Comparison of ENCODE assay signal across 8 cellular contexts in genomic region chr17:2023692-2024571, GRCh38. TPM values are rescaled to one million over a fixed set of nuclear protein-coding genes. Genes with fewer than 3 reads are reported as not detected.
A peak's percentile ranks its signal among the peaks of the same experiment; 100 is the strongest.
DNase-seq lines count a peak whose midpoint lies in the region; ATAC-seq, FAIRE-seq and TF ChIP-seq lines count a peak whose summit lies in the region.

No MANE protein-coding gene starts in this region.

- H2AFZ ChIP-seq in parathyroid adenoma: peak overlapping the region; percentile 84

- no peaks in the 10 kb centered on the region for H3K36me3 ChIP-seq in parathyroid adenoma (ENCODE audit: control insufficient read depth, insufficient read depth, low read length)

- ATAC-seq in activated T-cell treated with anti-CD3 and anti-CD28 coated beads, Interleukin-2, amount 50 U/mL, for 72 hours (replicated peaks in 1 of 2): peak; percentile 12 to 26
- no peak for ATAC-seq in GM19395 (IDR thresholded peaks at IDR 0.05; ENCODE audit: unreplicated experiment)

- H3K4me1 ChIP-seq in parathyroid adenoma: no peaks in the 10 kb centered on the region

- H3K27ac Mint-ChIP-seq in activated T-cell treated with anti-CD3 and anti-CD28 coated beads, Interleukin-2, amount 50 U/mL, for 72 hours: no peak overlapping the region

- H3K4me1 Mint-ChIP-seq in activated T-cell treated with anti-CD3 and anti-CD28 coated beads, Interleukin-2, amount 50 U/mL, for 72 hours (ENCODE audit: low read depth): peaks cover 19% of the 10 kb centered on the region

- no peak for TF ChIP-seq CTCF in parathyroid adenoma (IDR thresholded peaks at IDR 0.05)

- H3K4me2 ChIP-seq in parathyroid adenoma (ENCODE audit: low read length): peak overlapping the region; percentile 83

- H3K9me3 ChIP-seq in parathyroid adenoma (ENCODE audit: control insufficient read depth, low read length): no peaks in the 10 kb centered on the region

- no peak overlapping the region for H3K9ac ChIP-seq in parathyroid adenoma

- H3K27me3 Mint-ChIP-seq in activated T-cell treated with anti-CD3 and anti-CD28 coated beads, Interleukin-2, amount 50 U/mL, for 72 hours (ENCODE audit: low read depth): peaks cover 58% of the 10 kb centered on the region

- FAIRE-seq in urothelium cell line (lab: Jason Lieb, UNC): no peak

- H3K9me3 Mint-ChIP-seq in activated T-cell treated with anti-CD3 and anti-CD28 coated beads, Interleukin-2, amount 50 U/mL, for 72 hours: no peaks in the 10 kb centered on the region

- no peaks in the 10 kb centered on the region for H3K27me3 ChIP-seq in parathyroid adenoma (ENCODE audit: control insufficient read depth, insufficient read depth, low read length)

- DNase-seq in DMS79 treated with DMSO at 0.1 percent for 48 hours (lab: John Stamatoyannopoulos, UW) (peak; percentile 55), NCI-H146 (lab: John Stamatoyannopoulos, UW) (peak; percentile 90), germinal center (ENCODE audit: low spot score) (peak; percentile 29), urothelium cell line (ENCODE audit: low spot score) (no peak), amniotic stem cell (lab: John Stamatoyannopoulos, UW) (no peak)
- DNase-seq in activated T-cell treated with anti-CD3 and anti-CD28 coated beads, Interleukin-2, amount 50 U/mL, for 72 hours: peak; percentile 14 to 22

- no peak overlapping the region for H3K27ac ChIP-seq in parathyroid adenoma

- no peaks in the 10 kb centered on the region for H3K79me2 ChIP-seq in parathyroid adenoma

- peak overlapping the region; percentile 54 for H3K4me3 ChIP-seq in parathyroid adenoma (ENCODE audit: low read depth, low read length)

- no peaks in the 10 kb centered on the region for H3K36me3 Mint-ChIP-seq in activated T-cell treated with anti-CD3 and anti-CD28 coated beads, Interleukin-2, amount 50 U/mL, for 72 hours (ENCODE audit: insufficient read depth in 2 of 2)

- peak overlapping the region; percentile 80 to 81 for H3K4me3 Mint-ChIP-seq in activated T-cell treated with anti-CD3 and anti-CD28 coated beads, Interleukin-2, amount 50 U/mL, for 72 hours

RNA-seq across cellular contexts. Expression of gene RTN4RL1, which starts 1.2 kb away (rescaled TPM):
- under 1 TPM; 0.14 to 0.21 TPM for total RNA-seq in activated T-cell treated with anti-CD3 and anti-CD28 coated beads, Interleukin-2, amount 50 U/mL, for 72 hours

RNA-seq across cellular contexts. Expression of gene DPH1, which starts 6.0 kb away (rescaled TPM):
- 10 to 100 TPM; 36.8 to 40.8 TPM for total RNA-seq in activated T-cell treated with anti-CD3 and anti-CD28 coated beads, Interleukin-2, amount 50 U/mL, for 72 hours

RNA-seq across cellular contexts. Expression of gene OVCA2, which starts 17.9 kb away (rescaled TPM):
- total RNA-seq in activated T-cell treated with anti-CD3 and anti-CD28 coated beads, Interleukin-2, amount 50 U/mL, for 72 hours: 10 to 100 TPM; 29.0 to 33.3 TPM

RNA-seq across cellular contexts. Expression of gene HIC1, which starts 31.0 kb away (rescaled TPM):
- total RNA-seq in activated T-cell treated with anti-CD3 and anti-CD28 coated beads, Interleukin-2, amount 50 U/mL, for 72 hours: 10 to 100 TPM; 11.7 to 21.4 TPM

Comparison
In these comparisons a context has a peak if more than half of its experiments do, and no peak if none do; other contexts are left out.
1. DNase-seq: peak in DMS79 treated with DMSO at 0.1 percent for 48 hours (single experiment), NCI-H146 (single experiment), activated T-cell treated with anti-CD3 and anti-CD28 coated beads, Interleukin-2, amount 50 U/mL, for 72 hours (2 of 2) and germinal center (single experiment); none in urothelium cell line (single experiment) and amniotic stem cell (single experiment).